Comparison of ENCODE assay signal across 10 cellular contexts in genomic region chr11:828501-829115, GRCh38. TPM values are rescaled to one million over a fixed set of nuclear protein-coding genes. Genes with fewer than 3 reads are reported as not detected.
DNase-seq lines count a peak whose midpoint lies in the region; ATAC-seq, FAIRE-seq and TF ChIP-seq lines count a peak whose summit lies in the region.
"Had no signal": no experiment of that assay in that cellular context is flagged by ENCODE, and none has a peak within 500 bp of the region (broad histone marks: within the 10 kb centered on the region; RNA-seq: fewer than 3 reads in every experiment).

No MANE protein-coding gene starts in this region.

- H3K36me3 ChIP-seq in HEK293 (ENCODE audit: control insufficient read depth in 2 of 2, insufficient read depth in 1 of 2, low read length in 2 of 2) (peaks cover 0 to 25% of the 10 kb centered on the region in 2 experiments; a peak in 1 of 3 replicates), kidney (ENCODE audit: control insufficient read depth in 1 of 2, insufficient read depth in 2 of 2, low read length in 2 of 2) (no peaks in the 10 kb centered on the region)

- H3K9me3 ChIP-seq in HEK293 (ENCODE audit: control insufficient read depth, insufficient read depth, low read depth, low read length) (no peaks in the 10 kb centered on the region), kidney (ENCODE audit: control insufficient read depth in 1 of 2, low read length in 2 of 2) (no peaks in the 10 kb centered on the region)

- peaks cover 6% of the 10 kb centered on the region for H3K4me1 Mint-ChIP-seq in activated T-helper 1 cell treated with anti-CD3 and anti-CD28 coated beads, Interleukin-12 subunit alpha, Interleukin-12 subunit beta, Interleukin-2, Interleukin-4 antibody, amounts not matched to agents 30 ng/mL and 10 ng/mL and 1 ng/mL, durations not matched to agents 14 hours and 24 hours and 36 hours (ENCODE audit: low read depth)

- H3K9me3 Mint-ChIP-seq in activated T-helper 1 cell treated with anti-CD3 and anti-CD28 coated beads, Interleukin-12 subunit alpha, Interleukin-12 subunit beta, Interleukin-2, Interleukin-4 antibody, amounts not matched to agents 30 ng/mL and 10 ng/mL and 1 ng/mL, durations not matched to agents 14 hours and 24 hours and 36 hours, result no peaks in the 10 kb centered on the region

- CTCF ChIA-PET in HEK293 (lab: Yijun Ruan, JAX), result interaction anchor here (0.6 to 1.3 kb wide), 2 partner anchors 18 to 223 kb away, joined by 3 to 5 read pairs; no protein-coding TSS in a partner anchor

- H3K36me3 Mint-ChIP-seq in activated T-helper 1 cell treated with anti-CD3 and anti-CD28 coated beads, Interleukin-12 subunit alpha, Interleukin-12 subunit beta, Interleukin-2, Interleukin-4 antibody, amounts not matched to agents 30 ng/mL and 10 ng/mL and 1 ng/mL, durations not matched to agents 14 hours and 24 hours and 36 hours (ENCODE audit: low read depth), result peaks cover 2% of the 10 kb centered on the region

- DNase-seq in activated T-helper 1 cell treated with anti-CD3 and anti-CD28 coated beads, Interleukin-12 subunit alpha, Interleukin-12 subunit beta, Interleukin-2, Interleukin-4 antibody, amounts not matched to agents 30 ng/mL and 10 ng/mL and 1 ng/mL, durations not matched to agents 14 hours and 24 hours and 36 hours (ENCODE audit: low spot score), result no peak
- no peak for DNase-seq in kidney
- no peak for DNase-seq in cerebellar cortex (ENCODE audit: low spot score)
- DNase-seq in RPMI8226, result no peak
- DNase-seq: NCI-H1092 treated with DMSO at 0.1 percent for 48 hours, SHP77 had no signal

- peaks cover 37% of the 10 kb centered on the region for H3K27me3 Mint-ChIP-seq in activated T-helper 1 cell treated with anti-CD3 and anti-CD28 coated beads, Interleukin-12 subunit alpha, Interleukin-12 subunit beta, Interleukin-2, Interleukin-4 antibody, amounts not matched to agents 30 ng/mL and 10 ng/mL and 1 ng/mL, durations not matched to agents 14 hours and 24 hours and 36 hours (ENCODE audit: insufficient read depth)

- intact Hi-C loops in activated T-helper 1 cell treated with anti-CD3 and anti-CD28 coated beads, Interleukin-12 subunit alpha, Interleukin-12 subunit beta, Interleukin-2, Interleukin-4 antibody, amounts not matched to agents 30 ng/mL and 10 ng/mL and 1 ng/mL, durations not matched to agents 14 hours and 24 hours and 36 hours (cut with micrococcal nuclease), result no loop called here
- intact Hi-C loops in kidney (cut with DNase I), result no loop called here

- H3K9ac ChIP-seq in kidney (ENCODE audit: low read length in 2 of 2), result peak overlapping the region in 1 of 2 donors; percentile 46

- no peak for ATAC-seq in HG03039 (IDR thresholded peaks at IDR 0.05; ENCODE audit: unreplicated experiment)

- no peak for FAIRE-seq in kidney (lab: Jason Lieb, UNC)
- FAIRE-seq: endometrium had no signal

- no peak overlapping the region for H3K27ac Mint-ChIP-seq in activated T-helper 1 cell treated with anti-CD3 and anti-CD28 coated beads, Interleukin-12 subunit alpha, Interleukin-12 subunit beta, Interleukin-2, Interleukin-4 antibody, amounts not matched to agents 30 ng/mL and 10 ng/mL and 1 ng/mL, durations not matched to agents 14 hours and 24 hours and 36 hours

- TF ChIP-seq CTCF in HEK293 (tag by site-specific recombination; IDR thresholded peaks at IDR 0.05) (no peak), kidney (IDR thresholded peaks at IDR 0.05; ENCODE audit: borderline replicate concordance, extremely low read depth, insufficient read depth) (no peak)

- H3K27ac ChIP-seq in HEK293 (ENCODE audit: extremely low read depth, low read depth, low read length), result no peak overlapping the region
- H3K27ac ChIP-seq in kidney (ENCODE audit: low read depth in 2 of 2, low read length in 2 of 2), result peak overlapping the region; percentile 23 to 63
- peak overlapping the region in 14 of 21 experiments; percentile 10 to 71 (median 48) for H3K27ac ChIP-seq in skin epidermis

- POLR2A ChIA-PET in HEK293 (lab: Yijun Ruan, JAX), result interaction anchor here (1.0 to 15.0 kb wide), 4 partner anchors 8 to 38 kb away, joined by 3 to 202 read pairs (median 38); partner anchors contain the start of genes CEND1, PNPLA2, POLR2L and TSPAN4

- H3K4me3 Mint-ChIP-seq in activated T-helper 1 cell treated with anti-CD3 and anti-CD28 coated beads, Interleukin-12 subunit alpha, Interleukin-12 subunit beta, Interleukin-2, Interleukin-4 antibody, amounts not matched to agents 30 ng/mL and 10 ng/mL and 1 ng/mL, durations not matched to agents 14 hours and 24 hours and 36 hours, result peak overlapping the region; percentile 77

- H3K4me3 ChIP-seq in HEK293 (ENCODE audit: low read depth, low read length) (no peak overlapping the region), kidney (ENCODE audit: low read length in 2 of 2) (peak overlapping the region in 1 of 2 donors; percentile 51), skin epidermis (peak overlapping the region in 1 of 7 experiments; percentile 35)

- H3K4me1 ChIP-seq in HEK293 (ENCODE audit: control insufficient read depth, insufficient read depth, low read length) (no peaks in the 10 kb centered on the region), kidney (ENCODE audit: control insufficient read depth in 1 of 2, insufficient read depth in 1 of 2, low read depth in 1 of 2, low read length in 2 of 2) (peaks cover 15 to 45% of the 10 kb centered on the region in 2 donors)

TF ChIP-seq in HEK293, 187 proteins besides CTCF, POLR2A, EP300 and RAD21 (continues in another document):
- no peak for TF ChIP-seq SCRT1 (tag by site-specific recombination; IDR thresholded peaks at IDR 0.05; ENCODE audit: borderline replicate concordance)
- no peak for TF ChIP-seq ZNF248 (tag by site-specific recombination; IDR thresholded peaks at IDR 0.05)
- no peak for TF ChIP-seq ZNF529 (tag by site-specific recombination; IDR thresholded peaks at IDR 0.05; ENCODE audit: insufficient replicate concordance)
- peak; percentile 29; the same call in 1 of the 2 replicates for TF ChIP-seq GLIS2 (tag by site-specific recombination; IDR thresholded peaks at IDR 0.05)
- 0 out of 2 replicates have a peak, but pooled peaks have one; percentile 6 for TF ChIP-seq ZNF600 (tag by site-specific recombination; IDR thresholded peaks at IDR 0.05)
- TF ChIP-seq, protein P1, sequence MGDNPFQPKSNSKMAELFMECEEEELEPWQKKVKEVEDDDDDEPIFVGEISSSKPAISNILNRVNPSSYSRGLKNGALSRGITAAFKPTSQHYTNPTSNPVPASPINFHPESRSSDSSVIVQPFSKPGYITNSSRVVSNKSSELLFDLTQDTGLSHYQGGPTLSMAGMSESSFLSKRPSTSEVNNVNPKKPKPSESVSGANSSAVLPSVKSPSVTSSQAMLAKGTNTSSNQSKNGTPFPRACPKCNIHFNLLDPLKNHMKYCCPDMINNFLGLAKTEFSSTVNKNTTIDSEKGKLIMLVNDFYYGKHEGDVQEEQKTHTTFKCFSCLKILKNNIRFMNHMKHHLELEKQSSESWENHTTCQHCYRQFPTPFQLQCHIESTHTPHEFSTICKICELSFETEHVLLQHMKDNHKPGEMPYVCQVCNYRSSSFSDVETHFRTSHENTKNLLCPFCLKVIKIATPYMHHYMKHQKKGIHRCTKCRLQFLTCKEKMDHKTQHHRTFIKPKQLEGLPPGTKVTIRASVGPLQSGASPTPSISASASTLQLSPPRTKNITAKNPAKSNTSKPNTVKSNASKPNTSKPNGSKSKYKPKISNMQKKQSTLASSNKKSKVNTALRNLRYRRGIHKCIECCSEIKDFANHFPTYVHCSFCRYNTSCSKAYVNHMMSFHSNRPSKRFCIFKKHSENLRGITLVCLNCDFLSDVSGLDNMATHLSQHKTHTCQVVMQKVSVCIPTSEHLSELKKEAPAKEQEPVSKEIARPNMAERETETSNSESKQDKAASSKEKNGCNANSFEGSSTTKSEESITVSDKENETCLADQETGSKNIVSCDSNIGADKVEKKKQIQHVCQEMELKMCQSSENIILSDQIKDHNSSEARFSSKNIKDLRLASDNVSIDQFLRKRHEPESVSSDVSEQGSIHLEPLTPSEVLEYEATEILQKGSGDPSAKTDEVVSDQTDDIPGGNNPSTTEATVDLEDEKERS (tag by site-specific recombination; IDR thresholded peaks at IDR 0.05), result no peak

RNA-seq across cellular contexts. Expression of gene CRACR2B, which starts 0.9 kb away (rescaled TPM):
- 1.1 and 1.3 TPM in 2 replicates for total RNA-seq in activated T-helper 1 cell treated with anti-CD3 and anti-CD28 coated beads, Interleukin-12 subunit alpha, Interleukin-12 subunit beta, Interleukin-2, Interleukin-4 antibody, amounts not matched to agents 30 ng/mL and 10 ng/mL and 1 ng/mL, durations not matched to agents 14 hours and 24 hours and 36 hours
- 22.6 TPM for total RNA-seq in kidney
- polyA plus RNA-seq in kidney (ENCODE audit: insufficient read depth, low read depth, low replicate concordance), result 16.5 TPM

RNA-seq across cellular contexts. Expression of gene CD151, which starts 4.1 kb away (rescaled TPM):
- total RNA-seq in activated T-helper 1 cell treated with anti-CD3 and anti-CD28 coated beads, Interleukin-12 subunit alpha, Interleukin-12 subunit beta, Interleukin-2, Interleukin-4 antibody, amounts not matched to agents 30 ng/mL and 10 ng/mL and 1 ng/mL, durations not matched to agents 14 hours and 24 hours and 36 hours, result 80.6 and 82.3 TPM in 2 replicates
- 476 TPM for total RNA-seq in kidney
- 379 TPM for polyA plus RNA-seq in kidney (ENCODE audit: insufficient read depth, low read depth, low replicate concordance)

RNA-seq across cellular contexts. Expression of gene PNPLA2, which starts 9.9 kb away (rescaled TPM):
- 63.3 and 64.0 TPM in 2 replicates for total RNA-seq in activated T-helper 1 cell treated with anti-CD3 and anti-CD28 coated beads, Interleukin-12 subunit alpha, Interleukin-12 subunit beta, Interleukin-2, Interleukin-4 antibody, amounts not matched to agents 30 ng/mL and 10 ng/mL and 1 ng/mL, durations not matched to agents 14 hours and 24 hours and 36 hours
- total RNA-seq in kidney, result 173 TPM
- polyA plus RNA-seq in kidney (ENCODE audit: insufficient read depth, low read depth, low replicate concordance), result 67.9 TPM

RNA-seq across cellular contexts. Expression of gene POLR2L, which starts 13.7 kb away (rescaled TPM):
- 114 and 126 TPM in 2 replicates for total RNA-seq in activated T-helper 1 cell treated with anti-CD3 and anti-CD28 coated beads, Interleukin-12 subunit alpha, Interleukin-12 subunit beta, Interleukin-2, Interleukin-4 antibody, amounts not matched to agents 30 ng/mL and 10 ng/mL and 1 ng/mL, durations not matched to agents 14 hours and 24 hours and 36 hours
- 107 TPM for total RNA-seq in kidney
- 376 TPM for polyA plus RNA-seq in kidney (ENCODE audit: insufficient read depth, low read depth, low replicate concordance)

RNA-seq across cellular contexts. Expression of gene TSPAN4, which starts 14.0 kb away (rescaled TPM):
- 12.8 and 13.9 TPM in 2 replicates for total RNA-seq in activated T-helper 1 cell treated with anti-CD3 and anti-CD28 coated beads, Interleukin-12 subunit alpha, Interleukin-12 subunit beta, Interleukin-2, Interleukin-4 antibody, amounts not matched to agents 30 ng/mL and 10 ng/mL and 1 ng/mL, durations not matched to agents 14 hours and 24 hours and 36 hours
- 104 TPM for total RNA-seq in kidney
- 81.2 TPM for polyA plus RNA-seq in kidney (ENCODE audit: insufficient read depth, low read depth, low replicate concordance)

Comparison
In these comparisons a context has a peak if more than half of its experiments do, and no peak if none do; other contexts are left out.
1. RNA of gene CRACR2B, which starts 0.9 kb away (total RNA-seq): 22.6 TPM in kidney (single experiment); 1.1 to 1.3 TPM in activated T-helper 1 cell treated with anti-CD3 and anti-CD28 coated beads, Interleukin-12 subunit alpha, Interleukin-12 subunit beta, Interleukin-2, Interleukin-4 antibody, amounts not matched to agents 30 ng/mL and 10 ng/mL and 1 ng/mL, durations not matched to agents 14 hours and 24 hours and 36 hours; every median in the first group is over 10 times any median in the second.